26 cellular contexts compared by ENCODE assay signal in genomic region chr16:89646270-89646669, GRCh38. TPM values are rescaled to one million over a fixed set of nuclear protein-coding genes. Genes with fewer than 3 reads are reported as not detected.
"Had no signal": no experiment of that assay in that cellular context is flagged by ENCODE, and none has a peak within 500 bp of the region (broad histone marks: within the 10 kb centered on the region; RNA-seq: fewer than 3 reads in every experiment).

No MANE protein-coding gene starts in this region.

- H3K27ac Mint-ChIP-seq: activated CD8-positive, alpha-beta T cell treated with anti-CD3 and anti-CD28 coated beads for 36 hours; activated naive CD8-positive, alpha-beta T cell treated with anti-CD3 and anti-CD28 coated beads, Interleukin-2, amount 10 ng/mL, durations not matched to agents 7 days and 5 days; activated T-cell treated with anti-CD3 and anti-CD28 coated beads, Interleukin-2, amount 50 U/mL, for 72 hours; activated T-helper 2 cell treated with anti-CD3 and anti-CD28 coated beads, Interferon-gamma antibody, Interleukin-2, Interleukin-4, amounts not matched to agents 10 μg/mL and 5 μg/mL and 100 μg/mL, durations not matched to agents 14 hours and 24 hours and 36 hours; T-helper 2 cell treated with Interferon-gamma antibody and Interleukin-4, amounts not matched to agents 5 μg/mL and 100 μg/mL, for 36 hours had no signal

- H3K4me2 ChIP-seq: KMS-11, SK-N-SH had no signal

- H3K9ac ChIP-seq: KMS-11, SK-N-SH had no signal

- H3K4me1 ChIP-seq: adrenal gland, SJCRH30 had no signal

- H3K27me3 ChIP-seq: adrenal gland, body of pancreas, SJCRH30 had no signal

- ATAC-seq: activated CD4-positive, CD25-positive, alpha-beta regulatory T cell treated with anti-CD3 and anti-CD28 coated beads, Interleukin-2, amount 50 U/mL, for 24 hours; activated CD8-positive, alpha-beta T cell treated with anti-CD3 and anti-CD28 coated beads for 36 hours; activated T-cell treated with anti-CD3 and anti-CD28 coated beads, Interleukin-2, amount 50 U/mL, for 72 hours; body of pancreas had no signal

- H3K4me3 Mint-ChIP-seq: activated CD8-positive, alpha-beta T cell treated with anti-CD3 and anti-CD28 coated beads for 36 hours; activated naive CD8-positive, alpha-beta T cell treated with anti-CD3 and anti-CD28 coated beads, Interleukin-2, amount 10 ng/mL, durations not matched to agents 7 days and 5 days; activated T-cell treated with anti-CD3 and anti-CD28 coated beads, Interleukin-2, amount 50 U/mL, for 72 hours; T-helper 2 cell treated with Interferon-gamma antibody and Interleukin-4, amounts not matched to agents 5 μg/mL and 100 μg/mL, for 36 hours had no signal

- H3K4me1 Mint-ChIP-seq: activated naive CD8-positive, alpha-beta T cell treated with anti-CD3 and anti-CD28 coated beads, Interleukin-2, amount 10 ng/mL, durations not matched to agents 7 days and 5 days had no signal

- H3K9me3 ChIP-seq: adrenal gland, body of pancreas, SJCRH30, SK-N-SH had no signal

- H3K27me3 Mint-ChIP-seq: activated CD8-positive, alpha-beta T cell treated with anti-CD3 and anti-CD28 coated beads for 36 hours; activated naive CD8-positive, alpha-beta T cell treated with anti-CD3 and anti-CD28 coated beads, Interleukin-2, amount 10 ng/mL, durations not matched to agents 7 days and 5 days had no signal

- DNase-seq: activated CD4-positive, alpha-beta T cell treated with anti-CD3 and anti-CD28 coated beads for 4 hours; activated CD8-positive, alpha-beta memory T cell treated with anti-CD3 and anti-CD28 coated beads, Interleukin-2, amount 50 U/mL, for 4 hours; activated CD8-positive, alpha-beta T cell treated with anti-CD3 and anti-CD28 coated beads for 36 hours; activated gamma-delta T cell treated with Interleukin-2 at 50 U/mL for 16 hours; activated naive CD4-positive, alpha-beta T cell treated with anti-CD3 and anti-CD28 coated beads, Interleukin-2, amount 50 U/mL, for 16 hours; activated naive CD8-positive, alpha-beta T cell treated with anti-CD3 and anti-CD28 coated beads, Interleukin-2, amount 10 ng/mL, durations not matched to agents 7 days and 5 days; activated T-cell treated with anti-CD3 and anti-CD28 coated beads, Interleukin-2, amount 50 U/mL, for 72 hours; adrenal gland; anterior cingulate cortex; body of pancreas; NCI-H1092; NCI-H1417; NCI-H1930; NCI-H2171 treated with DMSO at 0.1 percent for 48 hours; NCI-H226; NCI-H526 treated with DMSO at 0.1 percent for 48 hours; NCI-H82; Right ventricle myocardium superior; SJCRH30; SK-N-SH; T-helper 1 cell had no signal

- H3K4me3 ChIP-seq: adrenal gland, body of pancreas, SJCRH30 had no signal

- H3K27ac ChIP-seq: adrenal gland, body of pancreas, KMS-11, SJCRH30 had no signal

- H3K9me3 Mint-ChIP-seq: activated CD8-positive, alpha-beta T cell treated with anti-CD3 and anti-CD28 coated beads for 36 hours; activated naive CD8-positive, alpha-beta T cell treated with anti-CD3 and anti-CD28 coated beads, Interleukin-2, amount 10 ng/mL, durations not matched to agents 7 days and 5 days; activated T-cell treated with anti-CD3 and anti-CD28 coated beads, Interleukin-2, amount 50 U/mL, for 72 hours; activated T-helper 2 cell treated with anti-CD3 and anti-CD28 coated beads, Interferon-gamma antibody, Interleukin-2, Interleukin-4, amounts not matched to agents 10 μg/mL and 5 μg/mL and 100 μg/mL, durations not matched to agents 14 hours and 24 hours and 36 hours; T-helper 2 cell treated with Interferon-gamma antibody and Interleukin-4, amounts not matched to agents 5 μg/mL and 100 μg/mL, for 36 hours had no signal

RNA-seq across cellular contexts. Expression of gene DPEP1, which starts 32.8 kb away (rescaled TPM):
- total RNA-seq: activated CD8-positive, alpha-beta T cell treated with anti-CD3 and anti-CD28 coated beads for 36 hours; activated naive CD8-positive, alpha-beta T cell treated with anti-CD3 and anti-CD28 coated beads, Interleukin-2, amount 10 ng/mL, durations not matched to agents 7 days and 5 days; activated T-cell treated with anti-CD3 and anti-CD28 coated beads, Interleukin-2, amount 50 U/mL, for 72 hours; activated T-helper 2 cell treated with anti-CD3 and anti-CD28 coated beads, Interferon-gamma antibody, Interleukin-2, Interleukin-4, amounts not matched to agents 10 μg/mL and 5 μg/mL and 100 μg/mL, durations not matched to agents 14 hours and 24 hours and 36 hours; OCI-LY7; Right ventricle myocardium superior had no signal
